Comparison of ENCODE assay signal across 25 cellular contexts in genomic region chr9:2962471-2963172, GRCh38.
DNase-seq lines count a peak whose midpoint lies in the region; ATAC-seq and TF ChIP-seq lines count a peak whose summit lies in the region.
"Had no signal": no experiment of that assay in that cellular context is flagged by ENCODE, and none has a peak within 500 bp of the region (broad histone marks: within the 10 kb centered on the region; RNA-seq: fewer than 3 reads in every experiment).

No MANE protein-coding gene starts in this region.

- no peaks in the 10 kb centered on the region for H3F3A ChIP-seq in GM23338 (replicated peaks; ENCODE audit: low read depth)

- H3K79me2 ChIP-seq in GM23338 (replicated peaks; ENCODE audit: insufficient read depth), result no peaks in the 10 kb centered on the region

- in situ Hi-C loops in ACHN (cut with HindIII; ENCODE audit: low pct_ligation_motif_present, low pct_unique_long_range_greater_than_20kb, low sequenced_read_pairs), result no loop called here

- H3K27me3 Mint-ChIP-seq in GM23338 (ENCODE audit: insufficient read depth, low read depth, poor library complexity), result peaks cover 1% of the 10 kb centered on the region

- H3K4me3 ChIP-seq in RWPE2 (ENCODE audit: severe bottlenecking), result no peak overlapping the region
- H3K4me3 ChIP-seq in GM23338, result no peak overlapping the region
- H3K4me3 ChIP-seq: suprapubic skin had no signal

- no peak overlapping the region for H2AFZ ChIP-seq in GM23338

- no peaks in the 10 kb centered on the region for H4K20me1 ChIP-seq in GM23338 (replicated peaks; ENCODE audit: insufficient read depth)

- H3K4me1 Mint-ChIP-seq in GM23338, result peaks cover 7% of the 10 kb centered on the region; the same call in 1 of the 3 replicates
- H3K4me1 Mint-ChIP-seq: activated CD4-positive, alpha-beta T cell treated with anti-CD3 and anti-CD28 coated beads, Interleukin-2, amount 10 ng/mL, durations not matched to agents 24 days and 14 days; central memory CD8-positive, alpha-beta T cell had no signal

- H3K36me3 ChIP-seq in RWPE2 (ENCODE audit: low read depth) (no peaks in the 10 kb centered on the region), GM23338 (ENCODE audit: insufficient read depth) (no peaks in the 10 kb centered on the region)
- H3K36me3 ChIP-seq: suprapubic skin had no signal

- H3K9me3 ChIP-seq in RWPE2 (ENCODE audit: severe bottlenecking), result no peaks in the 10 kb centered on the region
- H3K9me3 ChIP-seq: suprapubic skin had no signal

- no peak overlapping the region for H3K27ac Mint-ChIP-seq in GM23338
- H3K27ac Mint-ChIP-seq: activated CD4-positive, alpha-beta T cell treated with anti-CD3 and anti-CD28 coated beads, Interleukin-2, amount 10 ng/mL, durations not matched to agents 24 days and 14 days; dendritic cell treated with granulocyte-macrophage colony-stimulating factor and Interleukin-4, amounts not matched to agents 40 ng/mL and 50 ng/mL, for 4 days had no signal

- H3K27ac ChIP-seq in RWPE2 (ENCODE audit: poor library complexity, severe bottlenecking) (peak overlapping the region; percentile 31), GM23338 (ENCODE audit: low read depth) (no peak overlapping the region)
- H3K27ac ChIP-seq: suprapubic skin, VCaP had no signal

- peak; percentile 47 for DNase-seq in HS-5 (ENCODE audit: low read depth)
- DNase-seq in RWPE2 (ENCODE audit: low spot score), result no peak
- no peak for DNase-seq in omental fat pad (ENCODE audit: low spot score)
- no peak for DNase-seq in ACHN
- DNase-seq in GM23338 (ENCODE audit: low spot score), result no peak
- DNase-seq: activated gamma-delta T cell; activated T-cell treated with anti-CD3 and anti-CD28 coated beads, Interleukin-2, amount 50 U/mL, for 1 hour; Calu3; DND-41; hypothalamus; Kasumi-1; mesendoderm; NCI-H1092 treated with DMSO at 0.1 percent for 48 hours; NCI-H187; NCI-H526 treated with DMSO at 0.1 percent for 48 hours; stimulated activated naive CD4-positive, alpha-beta T cell had no signal

- ATAC-seq in GM19035 (IDR thresholded peaks at IDR 0.05; ENCODE audit: unreplicated experiment) (peak; percentile 47), RWPE2 (ENCODE audit: low read depth) (peak; percentile 77), omental fat pad (ENCODE audit: low FRiP score) (peak; percentile 37), HG03460 (IDR thresholded peaks at IDR 0.05; ENCODE audit: unreplicated experiment) (no peak), GM23338 (no peak)
- ATAC-seq: left lobe of liver, sciatic nerve had no signal

- H3K9me2 ChIP-seq in GM23338 (ENCODE audit: insufficient read depth), result no peaks in the 10 kb centered on the region

- no peaks in the 10 kb centered on the region for H3K27me3 ChIP-seq in RWPE2 (ENCODE audit: insufficient read depth, poor library complexity, severe bottlenecking)
- H3K27me3 ChIP-seq in GM23338 (ENCODE audit: insufficient read depth), result no peaks in the 10 kb centered on the region

- H3K36me3 Mint-ChIP-seq in GM23338 (ENCODE audit: low read depth), result no peaks in the 10 kb centered on the region

- H3K4me1 ChIP-seq in RWPE2 (ENCODE audit: insufficient read depth, poor library complexity, severe bottlenecking) (no peaks in the 10 kb centered on the region), GM23338 (ENCODE audit: insufficient read depth) (0 out of 2 replicates have a peak, but pooled peaks cover 4% of the 10 kb centered on the region)
- H3K4me1 ChIP-seq: suprapubic skin had no signal

- H3K4me2 ChIP-seq in GM23338, result no peak overlapping the region

- H3K4me3 Mint-ChIP-seq in GM23338, result no peak overlapping the region
- H3K4me3 Mint-ChIP-seq: activated CD4-positive, alpha-beta T cell treated with anti-CD3 and anti-CD28 coated beads, Interleukin-2, amount 10 ng/mL, durations not matched to agents 24 days and 14 days; central memory CD8-positive, alpha-beta T cell; dendritic cell treated with granulocyte-macrophage colony-stimulating factor and Interleukin-4, amounts not matched to agents 40 ng/mL and 50 ng/mL, for 4 days had no signal

- TF ChIP-seq CTCF in RWPE2 (IDR thresholded peaks at IDR 0.05; ENCODE audit: poor library complexity, severe bottlenecking), result no peak
- TF ChIP-seq CTCF in omental fat pad (IDR thresholded peaks at IDR 0.05), result no peak
- TF ChIP-seq CTCF in GM23338 (conservative IDR thresholded peaks at IDR 0.05; ENCODE audit: low read depth in 2 of 2), result no peak

- H3K9me3 Mint-ChIP-seq in GM23338, result no peaks in the 10 kb centered on the region
- H3K9me3 Mint-ChIP-seq: activated CD4-positive, alpha-beta T cell treated with anti-CD3 and anti-CD28 coated beads, Interleukin-2, amount 10 ng/mL, durations not matched to agents 24 days and 14 days; central memory CD8-positive, alpha-beta T cell; dendritic cell treated with granulocyte-macrophage colony-stimulating factor and Interleukin-4, amounts not matched to agents 40 ng/mL and 50 ng/mL, for 4 days had no signal

TF ChIP-seq in GM23338, 12 proteins besides CTCF, POLR2A, EP300 and RAD21:
- TF ChIP-seq STAT1 (IDR thresholded peaks at IDR 0.05; ENCODE audit: unreplicated experiment) (no peak), EZH2 (IDR thresholded peaks at IDR 0.05; ENCODE audit: low read depth, unreplicated experiment) (no peak), CREB1 (CRISPR knock-in tag; IDR thresholded peaks at IDR 0.05; ENCODE audit: low read depth) (no peak), JUNB (IDR thresholded peaks at IDR 0.05; ENCODE audit: unreplicated experiment) (no peak)
- TF ChIP-seq, protein P1, sequence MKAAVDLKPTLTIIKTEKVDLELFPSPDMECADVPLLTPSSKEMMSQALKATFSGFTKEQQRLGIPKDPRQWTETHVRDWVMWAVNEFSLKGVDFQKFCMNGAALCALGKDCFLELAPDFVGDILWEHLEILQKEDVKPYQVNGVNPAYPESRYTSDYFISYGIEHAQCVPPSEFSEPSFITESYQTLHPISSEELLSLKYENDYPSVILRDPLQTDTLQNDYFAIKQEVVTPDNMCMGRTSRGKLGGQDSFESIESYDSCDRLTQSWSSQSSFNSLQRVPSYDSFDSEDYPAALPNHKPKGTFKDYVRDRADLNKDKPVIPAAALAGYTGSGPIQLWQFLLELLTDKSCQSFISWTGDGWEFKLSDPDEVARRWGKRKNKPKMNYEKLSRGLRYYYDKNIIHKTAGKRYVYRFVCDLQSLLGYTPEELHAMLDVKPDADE (IDR thresholded peaks at IDR 0.05), result no peak
- TF ChIP-seq, protein P2, sequence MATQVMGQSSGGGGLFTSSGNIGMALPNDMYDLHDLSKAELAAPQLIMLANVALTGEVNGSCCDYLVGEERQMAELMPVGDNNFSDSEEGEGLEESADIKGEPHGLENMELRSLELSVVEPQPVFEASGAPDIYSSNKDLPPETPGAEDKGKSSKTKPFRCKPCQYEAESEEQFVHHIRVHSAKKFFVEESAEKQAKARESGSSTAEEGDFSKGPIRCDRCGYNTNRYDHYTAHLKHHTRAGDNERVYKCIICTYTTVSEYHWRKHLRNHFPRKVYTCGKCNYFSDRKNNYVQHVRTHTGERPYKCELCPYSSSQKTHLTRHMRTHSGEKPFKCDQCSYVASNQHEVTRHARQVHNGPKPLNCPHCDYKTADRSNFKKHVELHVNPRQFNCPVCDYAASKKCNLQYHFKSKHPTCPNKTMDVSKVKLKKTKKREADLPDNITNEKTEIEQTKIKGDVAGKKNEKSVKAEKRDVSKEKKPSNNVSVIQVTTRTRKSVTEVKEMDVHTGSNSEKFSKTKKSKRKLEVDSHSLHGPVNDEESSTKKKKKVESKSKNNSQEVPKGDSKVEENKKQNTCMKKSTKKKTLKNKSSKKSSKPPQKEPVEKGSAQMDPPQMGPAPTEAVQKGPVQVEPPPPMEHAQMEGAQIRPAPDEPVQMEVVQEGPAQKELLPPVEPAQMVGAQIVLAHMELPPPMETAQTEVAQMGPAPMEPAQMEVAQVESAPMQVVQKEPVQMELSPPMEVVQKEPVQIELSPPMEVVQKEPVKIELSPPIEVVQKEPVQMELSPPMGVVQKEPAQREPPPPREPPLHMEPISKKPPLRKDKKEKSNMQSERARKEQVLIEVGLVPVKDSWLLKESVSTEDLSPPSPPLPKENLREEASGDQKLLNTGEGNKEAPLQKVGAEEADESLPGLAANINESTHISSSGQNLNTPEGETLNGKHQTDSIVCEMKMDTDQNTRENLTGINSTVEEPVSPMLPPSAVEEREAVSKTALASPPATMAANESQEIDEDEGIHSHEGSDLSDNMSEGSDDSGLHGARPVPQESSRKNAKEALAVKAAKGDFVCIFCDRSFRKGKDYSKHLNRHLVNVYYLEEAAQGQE (IDR thresholded peaks at IDR 0.05; ENCODE audit: unreplicated experiment), result no peak

Comparison
In these comparisons a context has a peak if more than half of its experiments do, and no peak if none do; other contexts are left out.
1. ATAC-seq: peak in GM19035 (single experiment), RWPE2 (single experiment) and omental fat pad (single experiment); none in HG03460 (single experiment) and GM23338 (single experiment).